Comparison of ENCODE assay signal across 11 cellular contexts in the genomic region with DNA sequence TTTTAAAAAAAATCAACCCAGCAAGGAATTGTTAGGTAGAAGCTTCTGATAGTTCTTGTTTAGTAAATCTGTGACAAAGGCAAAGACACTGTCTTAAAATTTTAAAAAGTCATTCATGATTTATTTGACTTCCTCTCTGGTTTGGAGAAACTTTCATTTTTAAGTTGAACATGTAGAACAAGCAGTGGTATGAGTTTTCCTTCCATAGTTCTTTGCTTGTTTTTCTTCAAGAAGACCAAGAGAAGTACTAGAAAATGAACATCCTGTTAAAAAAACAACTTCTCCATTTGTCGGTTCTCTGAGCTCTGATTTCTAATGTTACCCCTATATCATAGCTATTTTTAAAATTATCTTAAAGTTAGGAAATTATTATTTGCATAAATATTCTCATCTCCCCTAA. TPM values are rescaled to one million over a fixed set of nuclear protein-coding genes. Genes with fewer than 3 reads are reported as not detected.
A peak's percentile ranks its signal among the peaks of the same experiment; 100 is the strongest.
DNase-seq lines count a peak whose midpoint lies in the region; TF ChIP-seq lines count a peak whose summit lies in the region.
"Had no signal": no experiment of that assay in that cellular context is flagged by ENCODE, and none has a peak within 500 bp of the region (broad histone marks: within the 10 kb centered on the region; RNA-seq: fewer than 3 reads in every experiment).

No MANE protein-coding gene starts in this region.

- intact Hi-C loops in colonic mucosa (cut with DNase I): no loop called here

- H3K27me3 Mint-ChIP-seq in T-helper 1 cell treated with Interleukin-12 subunit alpha and Interleukin-12 subunit beta and Interleukin-4 antibody, amounts not matched to agents 30 μg/mL and 1 μg/mL, for 36 hours (ENCODE audit: low read depth): no peaks in the 10 kb centered on the region

- H3K9me3 ChIP-seq in Peyer's patch: no peaks in the 10 kb centered on the region
- H3K9me3 ChIP-seq in endocrine pancreas (ENCODE audit: control insufficient read depth, low read length): no peaks in the 10 kb centered on the region
- no peaks in the 10 kb centered on the region for H3K9me3 ChIP-seq in skeletal muscle tissue (ENCODE audit: control insufficient read depth in 3 of 3, low read length in 3 of 3)
- no peaks in the 10 kb centered on the region for H3K9me3 ChIP-seq in colonic mucosa

- no peak overlapping the region for H3K4me3 ChIP-seq in Peyer's patch
- H3K4me3 ChIP-seq in endocrine pancreas (ENCODE audit: control insufficient read depth, insufficient read depth, low read length): peak overlapping the region; percentile 2
- H3K4me3 ChIP-seq in skeletal muscle tissue (ENCODE audit: low read length in 3 of 3): no peak overlapping the region
- no peak overlapping the region for H3K4me3 ChIP-seq in colonic mucosa

- H3K27me3 ChIP-seq in Peyer's patch (no peaks in the 10 kb centered on the region), endocrine pancreas (ENCODE audit: control insufficient read depth, insufficient read depth, low read length) (no peaks in the 10 kb centered on the region), skeletal muscle tissue (ENCODE audit: control insufficient read depth in 3 of 3, insufficient read depth in 3 of 3, low read length in 3 of 3) (no peaks in the 10 kb centered on the region), colonic mucosa (no peaks in the 10 kb centered on the region)

- H3K36me3 ChIP-seq in Peyer's patch (no peaks in the 10 kb centered on the region), endocrine pancreas (ENCODE audit: control insufficient read depth, insufficient read depth, low read length) (no peaks in the 10 kb centered on the region), skeletal muscle tissue (ENCODE audit: control insufficient read depth in 3 of 3, insufficient read depth in 3 of 3, low read length in 3 of 3) (no peaks in the 10 kb centered on the region), colonic mucosa (no peaks in the 10 kb centered on the region)

- DNase-seq in T-helper 1 cell: no peak
- DNase-seq in Peyer's patch: no peak
- no peak for DNase-seq in colonic mucosa
- DNase-seq in amniotic stem cell (lab: John Stamatoyannopoulos, UW): no peak
- no peak for DNase-seq in superior temporal gyrus (ENCODE audit: extremely low spot score)
- DNase-seq: activated CD4-positive, CD25-positive, alpha-beta regulatory T cell; amygdala; NCI-H446 had no signal

- H3K9ac ChIP-seq in endocrine pancreas (ENCODE audit: control insufficient read depth, insufficient read depth, low read length): no peak overlapping the region
- peak overlapping the region in 1 of 3 donors; percentile 58 for H3K9ac ChIP-seq in skeletal muscle tissue (ENCODE audit: low read depth in 1 of 3, low read length in 3 of 3)
- H3K9ac ChIP-seq in colonic mucosa (ENCODE audit: low read depth in 2 of 2, low read length in 2 of 2): no peak overlapping the region

- peaks cover 45% of the 10 kb centered on the region for H3K4me1 Mint-ChIP-seq in T-helper 1 cell treated with Interleukin-12 subunit alpha and Interleukin-12 subunit beta and Interleukin-4 antibody, amounts not matched to agents 30 μg/mL and 1 μg/mL, for 36 hours (ENCODE audit: low read depth)

- no peak for TF ChIP-seq POLR2A in Peyer's patch (IDR thresholded peaks at IDR 0.05)

- H3K27ac ChIP-seq in Peyer's patch: peak overlapping the region in 3 of 4 donors; percentile 54 to 64 (median 62)
- H3K27ac ChIP-seq in skeletal muscle tissue (ENCODE audit: low read depth, low read length): peak overlapping the region; percentile 59
- H3K27ac ChIP-seq in colonic mucosa: no peak overlapping the region

- no peak for TF ChIP-seq CTCF in Peyer's patch (IDR thresholded peaks at IDR 0.05)
- TF ChIP-seq CTCF in colonic mucosa (IDR thresholded peaks at IDR 0.05): no peak

- H3K4me1 ChIP-seq in Peyer's patch: peaks cover 0 to 25% (median 10%) of the 10 kb centered on the region in 4 donors
- H3K4me1 ChIP-seq in endocrine pancreas (ENCODE audit: control insufficient read depth, insufficient read depth, low read length): peaks cover 17% of the 10 kb centered on the region
- H3K4me1 ChIP-seq in skeletal muscle tissue (ENCODE audit: control insufficient read depth in 3 of 3, insufficient read depth in 3 of 3, low read length in 3 of 3): peaks cover 6 to 17% (median 11%) of the 10 kb centered on the region in 3 donors
- H3K4me1 ChIP-seq in colonic mucosa: peaks cover 6% of the 10 kb centered on the region

- H3K9me3 Mint-ChIP-seq in T-helper 1 cell treated with Interleukin-12 subunit alpha and Interleukin-12 subunit beta and Interleukin-4 antibody, amounts not matched to agents 30 μg/mL and 1 μg/mL, for 36 hours: no peaks in the 10 kb centered on the region

- peaks cover 9% of the 10 kb centered on the region for H3K36me3 Mint-ChIP-seq in T-helper 1 cell treated with Interleukin-12 subunit alpha and Interleukin-12 subunit beta and Interleukin-4 antibody, amounts not matched to agents 30 μg/mL and 1 μg/mL, for 36 hours (ENCODE audit: low read depth)

- peak overlapping the region; percentile 83 for H3K27ac Mint-ChIP-seq in T-helper 1 cell treated with Interleukin-12 subunit alpha and Interleukin-12 subunit beta and Interleukin-4 antibody, amounts not matched to agents 30 μg/mL and 1 μg/mL, for 36 hours

- H3K4me3 Mint-ChIP-seq in T-helper 1 cell treated with Interleukin-12 subunit alpha and Interleukin-12 subunit beta and Interleukin-4 antibody, amounts not matched to agents 30 μg/mL and 1 μg/mL, for 36 hours: peak overlapping the region; percentile 72

RNA-seq across cellular contexts. Expression of a gene that starts 15.6 kb away (rescaled TPM):
- total RNA-seq in Peyer's patch: 10 to 100 TPM; 28.0 to 73.4 (median 42.5) TPM
- total RNA-seq in skeletal muscle tissue: 24.0 TPM
- 10 to 100 TPM; 34.3 to 36.8 TPM for total RNA-seq in colonic mucosa
